Comparison of ENCODE assay signal across 1 cellular context in genomic region chr10:124744688-124745055, GRCh38.
TF ChIP-seq lines count a peak whose summit lies in the region.

No MANE protein-coding gene starts in this region.

TF ChIP-seq in IMR-90, 13 proteins besides CTCF, POLR2A, EP300 and RAD21 (continued from another document):
- TF ChIP-seq SMC3 (IDR thresholded peaks at IDR 0.05; ENCODE audit: low read depth, low read length) (no peak), BHLHE40 (IDR thresholded peaks at IDR 0.05; ENCODE audit: low read depth, low read length) (no peak), MAZ (IDR thresholded peaks at IDR 0.05; ENCODE audit: borderline replicate concordance, low read depth, low read length) (no peak), NFE2L2 (IDR thresholded peaks at IDR 0.05; ENCODE audit: low read depth, low read length) (no peak)
